25 cellular contexts compared by ENCODE assay signal in the genomic region with DNA sequence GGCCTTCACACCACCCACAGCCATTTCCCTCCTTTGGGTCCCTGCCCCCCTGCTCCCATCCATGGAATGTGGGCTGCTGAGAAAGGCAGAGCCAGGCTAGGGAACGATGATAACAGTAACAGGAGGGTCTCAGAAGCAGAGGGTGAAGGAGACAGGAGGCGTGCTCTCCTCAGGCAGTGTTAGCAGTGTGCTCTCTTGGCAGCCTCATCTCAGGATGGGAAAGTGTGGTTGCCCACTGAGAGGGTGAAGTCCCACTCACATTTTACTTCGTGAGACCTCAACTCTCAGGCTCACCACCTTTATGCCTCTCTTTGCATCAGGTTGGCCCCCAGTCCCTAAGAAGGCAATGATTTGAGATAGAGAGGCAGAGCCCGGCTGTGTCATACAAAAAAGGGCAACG. TPM values are rescaled to one million over a fixed set of nuclear protein-coding genes. Genes with fewer than 3 reads are reported as not detected.
DNase-seq lines count a peak whose midpoint lies in the region; ATAC-seq and TF ChIP-seq lines count a peak whose summit lies in the region.
"Had no signal": no experiment of that assay in that cellular context is flagged by ENCODE, and none has a peak within 500 bp of the region (broad histone marks: within the 10 kb centered on the region; RNA-seq: fewer than 3 reads in every experiment).

No MANE protein-coding gene starts in this region.

- POLR2A ChIA-PET in WTC11 (lab: Charles Lee): no interaction called here

- TF ChIP-seq CTCF in WTC11 (IDR thresholded peaks at IDR 0.05) (no peak), endodermal cell (conservative IDR thresholded peaks at IDR 0.05) (no peak), breast epithelium (IDR thresholded peaks at IDR 0.05) (no peak)

- peak overlapping the region; percentile 43 for H3K4me3 Mint-ChIP-seq in WTC11
- no peak overlapping the region for H3K4me3 Mint-ChIP-seq in endodermal cell
- H3K4me3 Mint-ChIP-seq in stimulated activated memory B cell treated with anti-CD40 and anti-IgM and Interleukin-4, amounts not matched to agents 10 μg/mL and 1 μg/mL and 100 μg/mL, for 72 hours: no peak overlapping the region
- H3K4me3 Mint-ChIP-seq: CD4-positive, alpha-beta T cell; nephron had no signal

- no peaks in the 10 kb centered on the region for H3K27me3 ChIP-seq in endodermal cell (ENCODE audit: control insufficient read depth, insufficient read depth, low read length, poor library complexity, severe bottlenecking)
- H3K27me3 ChIP-seq in breast epithelium: no peaks in the 10 kb centered on the region
- H3K27me3 ChIP-seq: cardiac muscle cell, heart left ventricle had no signal

- CTCF ChIA-PET in WTC11 (lab: Charles Lee): no interaction called here

- H3K9ac ChIP-seq in endodermal cell (ENCODE audit: extremely low read depth, low read length, poor library complexity, severe bottlenecking): no peak overlapping the region

- peaks cover 34% of the 10 kb centered on the region for H3K4me1 Mint-ChIP-seq in WTC11
- peaks cover 20% of the 10 kb centered on the region for H3K4me1 Mint-ChIP-seq in endodermal cell
- peaks cover 53% of the 10 kb centered on the region for H3K4me1 Mint-ChIP-seq in stimulated activated memory B cell treated with anti-CD40 and anti-IgM and Interleukin-4, amounts not matched to agents 10 μg/mL and 1 μg/mL and 100 μg/mL, for 72 hours
- H3K4me1 Mint-ChIP-seq: nephron had no signal

- no peak for TF ChIP-seq POLR2A in breast epithelium (IDR thresholded peaks at IDR 0.05)

- H3K9me3 ChIP-seq in endodermal cell (ENCODE audit: control insufficient read depth, low read length) (no peaks in the 10 kb centered on the region), breast epithelium (no peaks in the 10 kb centered on the region)
- H3K9me3 ChIP-seq: HAP-1, heart left ventricle had no signal

- no peak overlapping the region for H3K27ac ChIP-seq in endodermal cell (ENCODE audit: low read depth, low read length)
- H3K27ac ChIP-seq in breast epithelium: no peak overlapping the region
- H3K27ac ChIP-seq: cardiac muscle cell, heart left ventricle had no signal

- H3K36me3 ChIP-seq in endodermal cell (ENCODE audit: control insufficient read depth, insufficient read depth, low read length) (no peaks in the 10 kb centered on the region), breast epithelium (no peaks in the 10 kb centered on the region)
- H3K36me3 ChIP-seq: cardiac muscle cell, HAP-1 had no signal

- H3K4me3 ChIP-seq in endodermal cell (ENCODE audit: low read length): no peak overlapping the region
- no peak overlapping the region for H3K4me3 ChIP-seq in breast epithelium
- H3K4me3 ChIP-seq: cardiac muscle cell, HAP-1, heart left ventricle had no signal

- peaks cover 0 to 4% of the 10 kb centered on the region in 2 donors for H3K9me3 Mint-ChIP-seq in activated naive CD4-positive, alpha-beta T cell treated with anti-CD3 and anti-CD28 coated beads, Interleukin-2, amount 50 U/mL, for 72 hours
- H3K9me3 Mint-ChIP-seq in WTC11: no peaks in the 10 kb centered on the region
- no peaks in the 10 kb centered on the region for H3K9me3 Mint-ChIP-seq in endodermal cell
- H3K9me3 Mint-ChIP-seq in stimulated activated memory B cell treated with anti-CD40 and anti-IgM and Interleukin-4, amounts not matched to agents 10 μg/mL and 1 μg/mL and 100 μg/mL, for 72 hours: no peaks in the 10 kb centered on the region
- H3K9me3 Mint-ChIP-seq: CD4-positive, alpha-beta T cell; nephron had no signal

- peaks cover 6% of the 10 kb centered on the region for H3K4me1 ChIP-seq in endodermal cell (ENCODE audit: control insufficient read depth, insufficient read depth, low read length)
- peaks cover 0 to 7% of the 10 kb centered on the region in 2 donors for H3K4me1 ChIP-seq in breast epithelium

- 75 to 79% methylated on average over 3 to 5 of the region's 5 CpGs for WGBS in endodermal cell (ENCODE audit: insufficient coverage in 1 of 2, insufficient read length in 1 of 2), 2 experiments

- no peaks in the 10 kb centered on the region for H3K36me3 Mint-ChIP-seq in activated naive CD4-positive, alpha-beta T cell treated with anti-CD3 and anti-CD28 coated beads, Interleukin-2, amount 50 U/mL, for 72 hours
- H3K36me3 Mint-ChIP-seq in WTC11 (no peaks in the 10 kb centered on the region), endodermal cell (ENCODE audit: low read depth) (no peaks in the 10 kb centered on the region)
- peaks cover 34% of the 10 kb centered on the region for H3K36me3 Mint-ChIP-seq in stimulated activated memory B cell treated with anti-CD40 and anti-IgM and Interleukin-4, amounts not matched to agents 10 μg/mL and 1 μg/mL and 100 μg/mL, for 72 hours

- DNase-seq in activated naive CD4-positive, alpha-beta T cell treated with anti-CD3 and anti-CD28 coated beads, Interleukin-2, amount 50 U/mL, for 72 hours (ENCODE audit: low spot score in 2 of 2): no peak
- DNase-seq in activated naive CD4-positive, alpha-beta T cell treated with Interleukin-2 at 50 U/mL for 16 hours: no peak
- DNase-seq in WTC11 (ENCODE audit: low spot score): no peak
- peak; percentile 55 for DNase-seq in endodermal cell
- DNase-seq in 8988T: no peak
- no peak for DNase-seq in breast epithelium (ENCODE audit: low spot score in 2 of 2)
- no peak for DNase-seq in NCI-H748 treated with DMSO at 0.1 percent for 48 hours (lab: John Stamatoyannopoulos, UW)
- DNase-seq: activated CD8-positive, alpha-beta memory T cell treated with anti-CD3 and anti-CD28 coated beads for 24 hours; amygdala; CD4-positive, alpha-beta T cell; dermis blood vessel endothelial cell; heart left ventricle; left colon; NCI-H1694; NCI-H2171; NCI-H524; posterior cingulate gyrus; SIG-M5; T-helper 1 cell had no signal

- no peaks in the 10 kb centered on the region for H3K27me3 Mint-ChIP-seq in WTC11 (ENCODE audit: low read depth)
- H3K27me3 Mint-ChIP-seq in endodermal cell (ENCODE audit: insufficient read depth): no peaks in the 10 kb centered on the region
- H3K27me3 Mint-ChIP-seq in stimulated activated memory B cell treated with anti-CD40 and anti-IgM and Interleukin-4, amounts not matched to agents 10 μg/mL and 1 μg/mL and 100 μg/mL, for 72 hours: no peaks in the 10 kb centered on the region
- H3K27me3 Mint-ChIP-seq: CD4-positive, alpha-beta T cell had no signal

- intact Hi-C loops in breast epithelium (cut with DNase I; ENCODE audit: low total_unique reads): no loop called here

- peak overlapping the region in 1 of 2 donors; percentile 50 for H3K27ac Mint-ChIP-seq in activated naive CD4-positive, alpha-beta T cell treated with anti-CD3 and anti-CD28 coated beads, Interleukin-2, amount 50 U/mL, for 72 hours
- H3K27ac Mint-ChIP-seq in WTC11 (peak overlapping the region; percentile 79; the same call in 1 of the 2 replicates), endodermal cell (peak overlapping the region; percentile 33)
- peak overlapping the region; percentile 21 for H3K27ac Mint-ChIP-seq in stimulated activated memory B cell treated with anti-CD40 and anti-IgM and Interleukin-4, amounts not matched to agents 10 μg/mL and 1 μg/mL and 100 μg/mL, for 72 hours
- H3K27ac Mint-ChIP-seq: CD4-positive, alpha-beta T cell; nephron had no signal

- peak; percentile 15 to 74 for ATAC-seq in activated naive CD4-positive, alpha-beta T cell treated with anti-CD3 and anti-CD28 coated beads, Interleukin-2, amount 50 U/mL, for 72 hours
- peak; percentile 61 for ATAC-seq in WTC11
- no peak for ATAC-seq in stimulated activated memory B cell treated with anti-CD40 and anti-IgM and Interleukin-4, amounts not matched to agents 10 μg/mL and 1 μg/mL and 100 μg/mL, for 72 hours
- ATAC-seq: heart left ventricle, left colon, Panc1, sciatic nerve had no signal

TF ChIP-seq in WTC11, 78 proteins besides CTCF, POLR2A, EP300 and RAD21 (continues in another document):
- TF ChIP-seq MYBL2 (CRISPR knock-in tag; IDR thresholded peaks at IDR 0.05): no peak
- TF ChIP-seq OVOL2 (CRISPR knock-in tag; IDR thresholded peaks at IDR 0.05; ENCODE audit: borderline replicate concordance): no peak
- no peak for TF ChIP-seq HMGXB4 (CRISPR knock-in tag; IDR thresholded peaks at IDR 0.05)
- no peak for TF ChIP-seq RELA (CRISPR knock-in tag; IDR thresholded peaks at IDR 0.05; ENCODE audit: borderline replicate concordance)
- TF ChIP-seq NR2C2 (CRISPR knock-in tag; IDR thresholded peaks at IDR 0.05): no peak
- no peak for TF ChIP-seq FOXK1 (CRISPR knock-in tag; IDR thresholded peaks at IDR 0.05)
- no peak for TF ChIP-seq E2F4 (CRISPR knock-in tag; IDR thresholded peaks at IDR 0.05; ENCODE audit: borderline replicate concordance, low read depth)
- TF ChIP-seq CBFB (CRISPR knock-in tag; IDR thresholded peaks at IDR 0.05; ENCODE audit: low read depth): no peak

RNA-seq across cellular contexts. Expression of gene TIGIT, which starts 24.5 kb away (rescaled TPM):
- total RNA-seq in activated naive CD4-positive, alpha-beta T cell treated with anti-CD3 and anti-CD28 coated beads, Interleukin-2, amount 50 U/mL, for 72 hours: 10 to 100 TPM in 1 of 2 donors, 1 to 10 TPM in 1; 5.1 to 14.6 TPM
- total RNA-seq in WTC11 (2021): 0.04 to 0.07 TPM (median 0.05 TPM) in 3 replicates
- not detected for total RNA-seq in endodermal cell
- polyA plus RNA-seq in endodermal cell (2013, experiment 1 of 2): not detected
- polyA plus RNA-seq in endodermal cell (2013, experiment 2 of 2): not detected
- total RNA-seq in breast epithelium: under 1 TPM; 0.29 to 0.48 (median 0.33) TPM
- total RNA-seq: cardiac muscle cell, dermis blood vessel endothelial cell had no signal
- polyA plus RNA-seq: cardiac muscle cell had no signal
